In the genomic region with DNA sequence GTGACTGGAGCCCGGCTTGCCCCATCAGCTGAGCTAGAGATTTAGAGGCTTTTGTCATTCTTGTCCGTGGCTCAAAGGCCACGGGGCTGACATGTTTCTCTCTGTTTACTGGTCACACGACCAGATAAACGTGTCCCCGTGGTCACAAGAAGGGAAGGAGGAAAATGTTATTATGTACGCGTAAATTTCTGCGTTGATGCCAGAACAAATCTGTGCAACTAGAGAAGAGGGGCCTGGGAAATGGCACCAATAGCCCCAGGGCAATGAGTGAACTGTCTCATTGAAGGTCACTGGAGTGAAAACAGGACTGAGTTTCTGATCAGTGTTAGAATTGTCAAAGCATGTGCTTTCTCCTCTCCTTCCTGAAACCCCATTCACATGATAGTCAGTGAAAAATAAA, we compare ENCODE assay signal across 25 cellular contexts. TPM values are rescaled to one million over a fixed set of nuclear protein-coding genes. Genes with fewer than 3 reads are reported as not detected.
DNase-seq lines count a peak whose midpoint lies in the region; ATAC-seq lines count a peak whose summit lies in the region.
"Had no signal": no experiment of that assay in that cellular context is flagged by ENCODE, and none has a peak within 500 bp of the region (broad histone marks: within the 10 kb centered on the region; RNA-seq: fewer than 3 reads in every experiment).

No MANE protein-coding gene starts in this region.

- 80% methylated on average over 9 of the region's 9 CpGs for WGBS in mesenchymal stem cell

- H2BK5ac ChIP-seq in mesenchymal stem cell (ENCODE audit: low read depth, low read length, poor library complexity, severe bottlenecking): no peak overlapping the region

- H2AK5ac ChIP-seq in mesenchymal stem cell (ENCODE audit: low read length, severe bottlenecking): no peak overlapping the region

- H3K4me1 Mint-ChIP-seq in activated T-cell treated with anti-CD3 and anti-CD28 coated beads, Interleukin-2, amount 50 U/mL, for 24 hours (ENCODE audit: low read depth): no peaks in the 10 kb centered on the region

- no peak for DNase-seq in activated T-cell treated with anti-CD3 and anti-CD28 coated beads, Interleukin-2, amount 50 U/mL, for 24 hours
- no peak for DNase-seq in activated T-cell treated with anti-CD3 and anti-CD28 coated beads, Interleukin-2, amount 50 U/mL, for 48 hours
- DNase-seq in RPMI7951 (ENCODE audit: low read depth) (peak; percentile 48), left kidney (ENCODE audit: low read depth, low spot score) (peak; percentile 12), medulla oblongata (ENCODE audit: extremely low spot score) (no peak), mesenchymal stem cell (no peak)
- DNase-seq: AML-193; C1 segment of cervical spinal cord; DMS153; DND-41; Kasumi-1; NCI-H1092 treated with DMSO at 0.1 percent for 48 hours; NCI-H1436 treated with DMSO at 0.1 percent for 48 hours; NCI-H2029; NCI-H446; NCI-H524 treated with DMSO at 0.1 percent for 48 hours; NCI-H774; NK-92 treated with Interleukin-12 subunit alpha and Interleukin-12 subunit beta, amount 100 ng/mL, for 24 hours; PC-3; SJCRH30 had no signal

- no peak overlapping the region for H2BK120ac ChIP-seq in mesenchymal stem cell (ENCODE audit: low read depth, low read length)

- no peaks in the 10 kb centered on the region for H3K9me3 Mint-ChIP-seq in activated T-cell treated with anti-CD3 and anti-CD28 coated beads, Interleukin-2, amount 50 U/mL, for 24 hours

- no peak overlapping the region for H3K18ac ChIP-seq in mesenchymal stem cell (ENCODE audit: low read depth in 1 of 2, low read length in 2 of 2)

- H3K27ac ChIP-seq in mesenchymal stem cell (ENCODE audit: low read length, poor library complexity, severe bottlenecking): no peak overlapping the region
- H3K27ac ChIP-seq: A549, SJCRH30 had no signal

- no peak overlapping the region for H3K4me2 ChIP-seq in mesenchymal stem cell (ENCODE audit: low read length, poor library complexity, severe bottlenecking)
- H3K4me2 ChIP-seq: A549 had no signal

- H4K91ac ChIP-seq in mesenchymal stem cell (ENCODE audit: low read length): no peak overlapping the region

- H3K27me3 ChIP-seq in mesenchymal stem cell (ENCODE audit: control insufficient read depth in 1 of 2, insufficient read depth in 1 of 2, low read length in 2 of 2): peaks cover 0 to 21% of the 10 kb centered on the region in 2 experiments
- H3K27me3 ChIP-seq: SJCRH30 had no signal

- no peak overlapping the region for H2BK12ac ChIP-seq in mesenchymal stem cell (ENCODE audit: low read length in 2 of 2)

- H3K27me3 Mint-ChIP-seq in activated T-cell treated with anti-CD3 and anti-CD28 coated beads, Interleukin-2, amount 50 U/mL, for 24 hours: no peaks in the 10 kb centered on the region

- H2BK15ac ChIP-seq in mesenchymal stem cell (ENCODE audit: low read depth, poor library complexity, severe bottlenecking): no peak overlapping the region

- peaks cover 0 to 82% of the 10 kb centered on the region in 2 experiments for H3K36me3 ChIP-seq in mesenchymal stem cell (ENCODE audit: control insufficient read depth in 1 of 2, insufficient read depth in 2 of 2, low read depth in 1 of 2, low read length in 2 of 2)
- H3K36me3 ChIP-seq: SJCRH30 had no signal

- H3K36me3 Mint-ChIP-seq in activated T-cell treated with anti-CD3 and anti-CD28 coated beads, Interleukin-2, amount 50 U/mL, for 24 hours (ENCODE audit: low read depth): peaks cover 90% of the 10 kb centered on the region

- H3K4ac ChIP-seq in mesenchymal stem cell (ENCODE audit: low read depth in 1 of 2, low read length in 2 of 2): no peak overlapping the region

- no peak overlapping the region for H3K4me3 ChIP-seq in mesenchymal stem cell (ENCODE audit: insufficient read depth in 1 of 2, low read depth in 1 of 2, low read length in 2 of 2)
- H3K4me3 ChIP-seq: A549, K562, SJCRH30 had no signal

- no peak overlapping the region for H3K14ac ChIP-seq in mesenchymal stem cell (ENCODE audit: low read length in 2 of 2)

- H3K9me3 ChIP-seq in mesenchymal stem cell (ENCODE audit: control insufficient read depth, low read length): peaks cover 1% of the 10 kb centered on the region
- H3K9me3 ChIP-seq: A549, SJCRH30 had no signal

- H3K9ac ChIP-seq in mesenchymal stem cell (ENCODE audit: low read length): no peak overlapping the region

- H2AFZ ChIP-seq in mesenchymal stem cell (ENCODE audit: low read depth, low read length): no peak overlapping the region

- no peak overlapping the region for H4K8ac ChIP-seq in mesenchymal stem cell (ENCODE audit: low read length)

- no peak for ATAC-seq in GM21528 (IDR thresholded peaks at IDR 0.05; ENCODE audit: low FRiP score, unreplicated experiment)
- ATAC-seq: A549, K562, PC-3, Right ventricle myocardium inferior had no signal

- H3K4me3 Mint-ChIP-seq in activated T-cell treated with anti-CD3 and anti-CD28 coated beads, Interleukin-2, amount 50 U/mL, for 24 hours: no peak overlapping the region

- H3K4me1 ChIP-seq in mesenchymal stem cell (ENCODE audit: control insufficient read depth, insufficient read depth, low read depth, low read length): peaks cover 11% of the 10 kb centered on the region
- H3K4me1 ChIP-seq: SJCRH30 had no signal

- peak overlapping the region; percentile 34 for H3K27ac Mint-ChIP-seq in activated T-cell treated with anti-CD3 and anti-CD28 coated beads, Interleukin-2, amount 50 U/mL, for 24 hours

- H3K23ac ChIP-seq in mesenchymal stem cell (ENCODE audit: low read length in 2 of 2): no peak overlapping the region

- H3K79me1 ChIP-seq in mesenchymal stem cell (replicated peaks; ENCODE audit: low read length, poor library complexity, severe bottlenecking): no peaks in the 10 kb centered on the region

RNA-seq across cellular contexts. Expression of a gene that starts 25.3 kb away (rescaled TPM):
- total RNA-seq in RPMI7951 (2014; rRNA removed; shearing (Covaris generic)): 19.4 and 27.5 TPM in 2 replicates
- 0.48 TPM for polyA plus RNA-seq in mesenchymal stem cell (2013, experiment 1 of 2)
- 0.41 TPM for polyA plus RNA-seq in mesenchymal stem cell (2013, experiment 2 of 2)
- total RNA-seq: SJCRH30 had no signal

RNA-seq across cellular contexts. Expression of a gene that starts 52.9 kb away (rescaled TPM):
- not detected in 2 replicates for total RNA-seq in RPMI7951 (2014; rRNA removed; shearing (Covaris generic))
- 0.01 TPM for polyA plus RNA-seq in mesenchymal stem cell (2013, experiment 1 of 2)
- polyA plus RNA-seq in mesenchymal stem cell (2013, experiment 2 of 2): not detected
- total RNA-seq: K562, M059J, PC-3, SJCRH30 had no signal
- polyA plus RNA-seq: K562 had no signal

Comparison
In these comparisons a context has a peak if more than half of its experiments do, and no peak if none do; other contexts are left out.
1. DNase-seq: peak in RPMI7951 (single experiment) and left kidney (single experiment); none in activated T-cell treated with anti-CD3 and anti-CD28 coated beads, Interleukin-2, amount 50 U/mL, for 24 hours (single experiment), activated T-cell treated with anti-CD3 and anti-CD28 coated beads, Interleukin-2, amount 50 U/mL, for 48 hours (0 of 2), medulla oblongata (single experiment) and mesenchymal stem cell (single experiment).